ENCODE assay signal across 17 cellular contexts in genomic region chr6:67411036-67411435, GRCh38.
DNase-seq lines count a peak whose midpoint lies in the region; TF ChIP-seq lines count a peak whose summit lies in the region.
"Had no signal": no experiment of that assay in that cellular context is flagged by ENCODE, and none has a peak within 500 bp of the region (broad histone marks: within the 10 kb centered on the region; RNA-seq: fewer than 3 reads in every experiment).

No MANE protein-coding gene starts in this region.

- H3K36me3 ChIP-seq in SK-N-MC (ENCODE audit: insufficient read depth, low read length) = no peaks in the 10 kb centered on the region
- H3K36me3 ChIP-seq: BLaER1 treated with 17β-estradiol and CSF1 and Interleukin-3, amounts not matched to agents 10 nM and 100 nM; HAP-1 had no signal

- H3K4me3 ChIP-seq in SK-N-MC (no peak overlapping the region), choroid plexus epithelial cell (ENCODE audit: low read depth, low read length) (no peak overlapping the region)
- H3K4me3 ChIP-seq: BLaER1 treated with 17β-estradiol and CSF1 and Interleukin-3, amounts not matched to agents 10 nM and 100 nM; GM12878; HAP-1 had no signal

- H3K9ac ChIP-seq in SK-N-MC (ENCODE audit: insufficient read length) = peak overlapping the region; percentile 3
- H3K9ac ChIP-seq: BLaER1 treated with 17β-estradiol and CSF1 and Interleukin-3, amounts not matched to agents 10 nM and 100 nM had no signal

- no peak for TF ChIP-seq CTCF in choroid plexus epithelial cell (conservative IDR thresholded peaks at IDR 0.05; ENCODE audit: low read depth, low read length)

- H3K27ac ChIP-seq in SK-N-MC = peak overlapping the region; percentile 55
- H3K27ac ChIP-seq: BLaER1 treated with 17β-estradiol and CSF1 and Interleukin-3, amounts not matched to agents 10 nM and 100 nM had no signal

- DNase-seq in LoVo (ENCODE audit: low spot score) = peak; percentile 15
- no peak for DNase-seq in SK-N-MC (ENCODE audit: low read depth, low spot score)
- peak; percentile 25 for DNase-seq in choroid plexus epithelial cell (ENCODE audit: low read depth)
- DNase-seq in pulmonary artery endothelial cell (ENCODE audit: low read depth, low spot score) = peak; percentile 0
- no peak for DNase-seq in activated CD4-positive, alpha-beta T cell treated with anti-CD3 and anti-CD28 coated beads for 48 hours
- DNase-seq in NCI-H1694 treated with DMSO at 0.1 percent for 48 hours (lab: John Stamatoyannopoulos, UW) = no peak
- no peak for DNase-seq in NCI-H1105 treated with DMSO at 0.1 percent for 48 hours (lab: John Stamatoyannopoulos, UW)
- DNase-seq: CD8-positive, alpha-beta T cell; DMS53; EL; NCI-H187 treated with DMSO at 0.1 percent for 48 hours; NCI-H345; NCI-H524 treated with DMSO at 0.1 percent for 48 hours; SIG-M5 had no signal

- no peaks in the 10 kb centered on the region for H3K9me3 ChIP-seq in SK-N-MC (ENCODE audit: low read depth, low read length)
- H3K9me3 ChIP-seq: BLaER1 treated with 17β-estradiol and CSF1 and Interleukin-3, amounts not matched to agents 10 nM and 100 nM; HAP-1 had no signal

Comparison
In these comparisons a context has a peak if more than half of its experiments do, and no peak if none do; other contexts are left out.
1. DNase-seq: peak in LoVo (single experiment), choroid plexus epithelial cell (single experiment) and pulmonary artery endothelial cell (single experiment); none in SK-N-MC (single experiment), activated CD4-positive, alpha-beta T cell treated with anti-CD3 and anti-CD28 coated beads for 48 hours (single experiment), NCI-H1694 treated with DMSO at 0.1 percent for 48 hours (single experiment) and NCI-H1105 treated with DMSO at 0.1 percent for 48 hours (single experiment).